In genomic region chr1:62311473-62311943, GRCh38 we compare ENCODE assay signal across 25 cellular contexts. TPM values are rescaled to one million over a fixed set of nuclear protein-coding genes. Genes with fewer than 3 reads are reported as not detected.
DNase-seq lines count a peak whose midpoint lies in the region; ATAC-seq and TF ChIP-seq lines count a peak whose summit lies in the region.
"Had no signal": no experiment of that assay in that cellular context is flagged by ENCODE, and none has a peak within 500 bp of the region (broad histone marks: within the 10 kb centered on the region; RNA-seq: fewer than 3 reads in every experiment).

No MANE protein-coding gene starts in this region.

- no peak overlapping the region for H3K4me2 ChIP-seq in SK-N-SH
- no peak overlapping the region for H3K4me2 ChIP-seq in mammary epithelial cell (ENCODE audit: insufficient read depth, low read depth, low read length)

- H3K9me3 ChIP-seq in BE2C, result no peaks in the 10 kb centered on the region
- H3K9me3 ChIP-seq in SK-N-SH, result no peaks in the 10 kb centered on the region
- H3K9me3 ChIP-seq in mammary epithelial cell (replicated peaks; ENCODE audit: insufficient read depth, low read length), result no peaks in the 10 kb centered on the region
- H3K9me3 ChIP-seq: gastrocnemius medialis, prostate gland had no signal

- H3K27me3 ChIP-seq in BE2C (no peaks in the 10 kb centered on the region), SK-N-SH (ENCODE audit: insufficient read depth) (no peaks in the 10 kb centered on the region; the same call in 1 of the 2 replicates), mammary epithelial cell (ENCODE audit: insufficient read depth, low read length) (no peaks in the 10 kb centered on the region)
- H3K27me3 ChIP-seq: gastrocnemius medialis had no signal

- POLR2A ChIA-PET in SK-N-SH (lab: Yijun Ruan, JAX), result no interaction called here

- H3K4me1 ChIP-seq in BE2C (peaks cover 10% of the 10 kb centered on the region), SK-N-SH (ENCODE audit: control insufficient read depth in 1 of 2, insufficient read depth in 2 of 2, low read depth in 1 of 2, low read length in 1 of 2) (peaks cover 0 to 21% of the 10 kb centered on the region in 2 experiments; a peak in 2 of 4 replicates), mammary epithelial cell (ENCODE audit: insufficient read depth, low read length) (peaks cover 31% of the 10 kb centered on the region)
- H3K4me1 ChIP-seq: gastrocnemius medialis, prostate gland had no signal

- no peaks in the 10 kb centered on the region for H3K9me2 ChIP-seq in SK-N-SH

- no peaks in the 10 kb centered on the region for H3F3A ChIP-seq in SK-N-SH (replicated peaks; ENCODE audit: insufficient read depth)

- TF ChIP-seq RAD21 in SK-N-SH (IDR thresholded peaks at IDR 0.05; ENCODE audit: low read length), result no peak

- no peak for ATAC-seq in GM21526 (IDR thresholded peaks at IDR 0.05; ENCODE audit: low FRiP score, unreplicated experiment)
- ATAC-seq: gastrocnemius medialis, HepG2, left lobe of liver had no signal

- no peaks in the 10 kb centered on the region for H3K79me2 ChIP-seq in SK-N-SH (ENCODE audit: insufficient read depth)
- H3K79me2 ChIP-seq in mammary epithelial cell (ENCODE audit: insufficient read depth, low read length), result no peaks in the 10 kb centered on the region

- DNase-seq in BE2C (peak; percentile 52), M059J (ENCODE audit: low read depth) (peak; percentile 96), SK-N-SH (no peak), kidney tubule cell (ENCODE audit: low spot score) (peak; percentile 48), HCEC 1CT (no peak), NCI-H2107 (lab: John Stamatoyannopoulos, UW) (no peak), mammary epithelial cell (no peak)
- DNase-seq: ACHN; activated CD4-positive, alpha-beta T cell treated with anti-CD3 and anti-CD28 coated beads, Interleukin-2, amount 50 U/mL, for 48 hours; activated naive CD4-positive, alpha-beta T cell treated with Interleukin-2 at 50 U/mL for 16 hours; activated T-cell treated with anti-CD3 and anti-CD28 coated beads for 4 hours; amygdala; CD4-positive, alpha-beta T cell; erythroblast; gastrocnemius medialis; NCI-H1436; NCI-H2227 treated with DMSO at 0.1 percent for 48 hours; NK-92 treated with Interleukin-12 subunit alpha and Interleukin-12 subunit beta, amount 100 ng/mL, for 24 hours; stimulated activated CD4-positive, alpha-beta T cell treated with anti-CD3 and anti-CD28 coated beads, Interleukin-4, amount 100 ng/mL, for 1 hour had no signal

- no peak overlapping the region for H3K27ac ChIP-seq in SK-N-SH (ENCODE audit: low read depth in 2 of 2, low read length in 1 of 2)
- no peak overlapping the region for H3K27ac ChIP-seq in mammary epithelial cell (ENCODE audit: insufficient read depth, low read depth, low read length)
- H3K27ac ChIP-seq: gastrocnemius medialis, prostate gland, VCaP had no signal

- no peak overlapping the region for H3K4me3 ChIP-seq in BE2C (ENCODE audit: low read depth, low read length)
- H3K4me3 ChIP-seq in SK-N-SH (ENCODE audit: low read depth in 2 of 2, low read length in 1 of 2), result no peak overlapping the region
- H3K4me3 ChIP-seq in mammary epithelial cell (replicated peaks in 1 of 3; ENCODE audit: insufficient read depth in 1 of 3, low read depth in 2 of 3, low read length in 3 of 3), result no peak overlapping the region
- H3K4me3 ChIP-seq: gastrocnemius medialis, prostate gland had no signal

- TF ChIP-seq EP300 in SK-N-SH (IDR thresholded peaks at IDR 0.05; ENCODE audit: borderline replicate concordance in 1 of 2, low read depth in 1 of 2, low read length in 1 of 2), result peak in 1 of 2 experiments; percentile 31; a peak in 1 of 4 replicates

- H3K36me3 ChIP-seq in BE2C (no peaks in the 10 kb centered on the region), SK-N-SH (replicated peaks in 1 of 2; ENCODE audit: control insufficient read depth in 1 of 2, insufficient read depth in 2 of 2, low read length in 1 of 2) (no peaks in the 10 kb centered on the region), mammary epithelial cell (ENCODE audit: insufficient read depth, low read length) (no peaks in the 10 kb centered on the region)
- H3K36me3 ChIP-seq: gastrocnemius medialis, prostate gland had no signal

- TF ChIP-seq CTCF in BE2C (IDR thresholded peaks at IDR 0.05; ENCODE audit: low read depth, low read length) (no peak), SK-N-SH (IDR thresholded peaks at IDR 0.05) (no peak), mammary epithelial cell (conservative IDR thresholded peaks at IDR 0.05 in 1 of 2, IDR thresholded peaks at IDR 0.05 in 1 of 2; ENCODE audit: extremely low read depth in 1 of 2, insufficient read depth in 1 of 2, low read depth in 1 of 2, low read length in 2 of 2) (no peak)

- intact Hi-C loops in mammary epithelial cell (cut with micrococcal nuclease), result no loop called here

- no peak overlapping the region for H3K9ac ChIP-seq in SK-N-SH
- no peak overlapping the region for H3K9ac ChIP-seq in mammary epithelial cell (ENCODE audit: insufficient read depth, low read length)

- no TSS peak for BruUV-seq in mammary epithelial cell (replicated peaks; lab: Mats Ljungman, UMichigan)

- 55% methylated on average over 6 of the region's 6 CpGs for WGBS in SK-N-SH (ENCODE audit: low lambda C conversion rate)
- 63% methylated on average over 6 of the region's 6 CpGs for WGBS in mammary epithelial cell (ENCODE audit: low coverage, missing lambda C conversion rate)

- in situ Hi-C loops in mammary epithelial cell (cut with MboI; ENCODE audit: low sequenced_read_pairs in 2 of 2), result no loop called here

- H4K20me1 ChIP-seq in SK-N-SH (ENCODE audit: insufficient read depth) (no peaks in the 10 kb centered on the region), mammary epithelial cell (ENCODE audit: insufficient read depth, low read length) (no peaks in the 10 kb centered on the region)

- H2AFZ ChIP-seq in SK-N-SH (ENCODE audit: low read depth) (no peak overlapping the region), mammary epithelial cell (ENCODE audit: low read depth, low read length) (no peak overlapping the region)

- dilution Hi-C loops in mammary epithelial cell (cut with HindIII; ENCODE audit: low sequenced_read_pairs), result no loop called here

- CTCF ChIA-PET in SK-N-SH (lab: Yijun Ruan, JAX), result interaction anchor here (0.8 to 2.1 kb wide), 5 partner anchors 19 to 158 kb away, joined by 3 to 8 read pairs (median 4); no protein-coding TSS in a partner anchor
- CTCF ChIA-PET in mammary epithelial cell (lab: Charles Lee; ENCODE audit: low non-redundant PET), result no interaction called here

TF ChIP-seq in SK-N-SH, 30 proteins besides CTCF, POLR2A, EP300 and RAD21:
- TF ChIP-seq FOSL2 (IDR thresholded peaks at IDR 0.05; ENCODE audit: borderline replicate concordance, low read depth) (no peak), FOXJ3 (CRISPR knock-in tag; IDR thresholded peaks at IDR 0.05) (0 out of 2 replicates have a peak, but pooled peaks have one; percentile 19), YY1 (IDR thresholded peaks at IDR 0.05; ENCODE audit: low read depth) (no peak)

RNA-seq across cellular contexts. Expression of gene KANK4, which starts 7.7 kb away (rescaled TPM):
- 0.14 TPM for polyA plus RNA-seq in BE2C (2012; ENCODE audit: insufficient read depth, insufficient read length, low read depth)
- 21.4 and 27.2 TPM in 2 replicates for total RNA-seq in M059J (2014; rRNA removed; shearing (Covaris generic))
- polyA plus RNA-seq in SK-N-SH (2012; rRNA removed) (0.02 TPM in 1 of 2 replicates, not detected in the other), mammary epithelial cell (2.9 TPM)
- 0.01 TPM in 1 of 2 replicates, not detected in the other for polyA plus RNA-seq in SK-N-SH (2012; cell fraction: cytosol; rRNA removed)
- 0.02 TPM in 1 of 2 replicates, not detected in the other for polyA plus RNA-seq in SK-N-SH (2012; cell fraction: nucleus; rRNA removed)
- 10 to 100 TPM in 1 of 2 donors, 1 to 10 TPM in 1; 4.5 to 32.2 TPM for total RNA-seq in mammary epithelial cell
- polyA minus RNA-seq in mammary epithelial cell, result 8.1 TPM
- total RNA-seq: CD4-positive, alpha-beta T cell; T-helper 1 cell treated with Interleukin-12 subunit alpha and Interleukin-12 subunit beta and Interleukin-4 antibody, amounts not matched to agents 30 ng/mL and 1 ng/mL, for 36 hours had no signal

Comparison
In these comparisons a context has a peak if more than half of its experiments do, and no peak if none do; other contexts are left out.
1. DNase-seq: peak in BE2C (single experiment), M059J (single experiment) and kidney tubule cell (single experiment); none in SK-N-SH (single experiment), HCEC 1CT (single experiment), NCI-H2107 (single experiment) and mammary epithelial cell (single experiment).